In the genomic region with DNA sequence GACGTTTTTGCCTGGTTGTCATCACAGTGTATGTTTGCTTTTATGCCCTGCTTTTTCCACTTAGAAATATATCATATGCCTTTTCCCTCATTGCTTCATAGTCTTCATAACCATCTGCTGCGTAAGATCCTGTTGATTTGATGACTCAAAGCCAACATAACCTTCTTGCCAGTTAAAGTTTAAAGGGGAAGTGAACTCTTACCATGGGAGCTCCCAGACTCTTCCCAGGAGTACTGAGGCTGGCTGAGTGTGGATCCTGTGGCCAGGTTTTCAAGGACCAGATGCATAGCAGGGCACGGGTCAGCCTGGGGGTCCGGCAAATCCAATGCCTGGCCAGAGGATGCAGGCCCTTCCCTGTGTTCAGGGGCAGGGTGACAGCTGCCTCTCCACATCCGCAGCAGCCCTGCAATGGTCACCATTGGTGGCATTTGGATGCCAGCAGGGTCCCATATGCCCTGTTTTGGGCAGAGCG, we compare ENCODE assay signal across 1 cellular context.
A peak's percentile ranks its signal among the peaks of the same experiment; 100 is the strongest.
TF ChIP-seq lines count a peak whose summit lies in the region.

No MANE protein-coding gene starts in this region.

TF ChIP-seq in K562, 482 proteins besides CTCF, POLR2A, EP300 and RAD21 (continued from another document):
- peak; percentile 20; the same call in 1 of the 2 replicates for TF ChIP-seq JUND (IDR thresholded peaks at IDR 0.05; ENCODE audit: borderline replicate concordance, low read depth, low read length)
- TF ChIP-seq JUND (tag; IDR thresholded peaks at IDR 0.05; ENCODE audit: borderline replicate concordance, low read depth, low read length): peak; percentile 27; the same call in 1 of the 3 replicates
- TF ChIP-seq CEBPB (tag; IDR thresholded peaks at IDR 0.05): peak; percentile 54
- TF ChIP-seq, protein P1, sequence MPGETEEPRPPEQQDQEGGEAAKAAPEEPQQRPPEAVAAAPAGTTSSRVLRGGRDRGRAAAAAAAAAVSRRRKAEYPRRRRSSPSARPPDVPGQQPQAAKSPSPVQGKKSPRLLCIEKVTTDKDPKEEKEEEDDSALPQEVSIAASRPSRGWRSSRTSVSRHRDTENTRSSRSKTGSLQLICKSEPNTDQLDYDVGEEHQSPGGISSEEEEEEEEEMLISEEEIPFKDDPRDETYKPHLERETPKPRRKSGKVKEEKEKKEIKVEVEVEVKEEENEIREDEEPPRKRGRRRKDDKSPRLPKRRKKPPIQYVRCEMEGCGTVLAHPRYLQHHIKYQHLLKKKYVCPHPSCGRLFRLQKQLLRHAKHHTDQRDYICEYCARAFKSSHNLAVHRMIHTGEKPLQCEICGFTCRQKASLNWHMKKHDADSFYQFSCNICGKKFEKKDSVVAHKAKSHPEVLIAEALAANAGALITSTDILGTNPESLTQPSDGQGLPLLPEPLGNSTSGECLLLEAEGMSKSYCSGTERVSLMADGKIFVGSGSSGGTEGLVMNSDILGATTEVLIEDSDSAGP (CRISPR knock-in tag; IDR thresholded peaks at IDR 0.05): peak; percentile 69; the same call in 1 of the 2 replicates
- TF ChIP-seq SPI1 (IDR thresholded peaks at IDR 0.05; ENCODE audit: borderline replicate concordance, low read depth, low read length): peak; percentile 81; the same call in 1 of the 2 replicates
- TF ChIP-seq, protein P2, sequence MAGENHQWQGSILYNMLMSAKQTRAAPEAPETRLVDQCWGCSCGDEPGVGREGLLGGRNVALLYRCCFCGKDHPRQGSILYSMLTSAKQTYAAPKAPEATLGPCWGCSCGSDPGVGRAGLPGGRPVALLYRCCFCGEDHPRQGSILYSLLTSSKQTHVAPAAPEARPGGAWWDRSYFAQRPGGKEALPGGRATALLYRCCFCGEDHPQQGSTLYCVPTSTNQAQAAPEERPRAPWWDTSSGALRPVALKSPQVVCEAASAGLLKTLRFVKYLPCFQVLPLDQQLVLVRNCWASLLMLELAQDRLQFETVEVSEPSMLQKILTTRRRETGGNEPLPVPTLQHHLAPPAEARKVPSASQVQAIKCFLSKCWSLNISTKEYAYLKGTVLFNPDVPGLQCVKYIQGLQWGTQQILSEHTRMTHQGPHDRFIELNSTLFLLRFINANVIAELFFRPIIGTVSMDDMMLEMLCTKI (IDR thresholded peaks at IDR 0.05; ENCODE audit: partially characterized antibody): no peak
- TF ChIP-seq, protein P3, sequence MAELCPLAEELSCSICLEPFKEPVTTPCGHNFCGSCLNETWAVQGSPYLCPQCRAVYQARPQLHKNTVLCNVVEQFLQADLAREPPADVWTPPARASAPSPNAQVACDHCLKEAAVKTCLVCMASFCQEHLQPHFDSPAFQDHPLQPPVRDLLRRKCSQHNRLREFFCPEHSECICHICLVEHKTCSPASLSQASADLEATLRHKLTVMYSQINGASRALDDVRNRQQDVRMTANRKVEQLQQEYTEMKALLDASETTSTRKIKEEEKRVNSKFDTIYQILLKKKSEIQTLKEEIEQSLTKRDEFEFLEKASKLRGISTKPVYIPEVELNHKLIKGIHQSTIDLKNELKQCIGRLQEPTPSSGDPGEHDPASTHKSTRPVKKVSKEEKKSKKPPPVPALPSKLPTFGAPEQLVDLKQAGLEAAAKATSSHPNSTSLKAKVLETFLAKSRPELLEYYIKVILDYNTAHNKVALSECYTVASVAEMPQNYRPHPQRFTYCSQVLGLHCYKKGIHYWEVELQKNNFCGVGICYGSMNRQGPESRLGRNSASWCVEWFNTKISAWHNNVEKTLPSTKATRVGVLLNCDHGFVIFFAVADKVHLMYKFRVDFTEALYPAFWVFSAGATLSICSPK (IDR thresholded peaks at IDR 0.05; ENCODE audit: borderline replicate concordance): no peak
- TF ChIP-seq, protein P4, sequence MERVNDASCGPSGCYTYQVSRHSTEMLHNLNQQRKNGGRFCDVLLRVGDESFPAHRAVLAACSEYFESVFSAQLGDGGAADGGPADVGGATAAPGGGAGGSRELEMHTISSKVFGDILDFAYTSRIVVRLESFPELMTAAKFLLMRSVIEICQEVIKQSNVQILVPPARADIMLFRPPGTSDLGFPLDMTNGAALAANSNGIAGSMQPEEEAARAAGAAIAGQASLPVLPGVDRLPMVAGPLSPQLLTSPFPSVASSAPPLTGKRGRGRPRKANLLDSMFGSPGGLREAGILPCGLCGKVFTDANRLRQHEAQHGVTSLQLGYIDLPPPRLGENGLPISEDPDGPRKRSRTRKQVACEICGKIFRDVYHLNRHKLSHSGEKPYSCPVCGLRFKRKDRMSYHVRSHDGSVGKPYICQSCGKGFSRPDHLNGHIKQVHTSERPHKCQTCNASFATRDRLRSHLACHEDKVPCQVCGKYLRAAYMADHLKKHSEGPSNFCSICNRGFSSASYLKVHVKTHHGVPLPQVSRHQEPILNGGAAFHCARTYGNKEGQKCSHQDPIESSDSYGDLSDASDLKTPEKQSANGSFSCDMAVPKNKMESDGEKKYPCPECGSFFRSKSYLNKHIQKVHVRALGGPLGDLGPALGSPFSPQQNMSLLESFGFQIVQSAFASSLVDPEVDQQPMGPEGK (CRISPR knock-in tag; IDR thresholded peaks at IDR 0.05; ENCODE audit: borderline replicate concordance): no peak
- 0 out of 2 replicates have a peak, but pooled peaks have one; percentile 27 for TF ChIP-seq CEBPG (CRISPR knock-in tag; IDR thresholded peaks at IDR 0.05)
- TF ChIP-seq CEBPG (tag; conservative IDR thresholded peaks at IDR 0.05 in 1 of 2, IDR thresholded peaks at IDR 0.05 in 1 of 2): peak; percentile 53 to 85
- TF ChIP-seq FOXA3 (CRISPR knock-in tag; conservative IDR thresholded peaks at IDR 0.05 in 1 of 2, IDR thresholded peaks at IDR 0.05 in 1 of 2): peak in 1 of 2 experiments; percentile 56; a peak in 2 of 4 replicates
TF ChIP-seq in K562: peak in this region for 11.
